ENCODE assay signal across 1 cellular context in genomic region chr10:95547791-95548435, GRCh38.
TF ChIP-seq lines count a peak whose summit lies in the region.

No MANE protein-coding gene starts in this region.

TF ChIP-seq in H1, 55 proteins besides CTCF, POLR2A, EP300 and RAD21:
- TF ChIP-seq CHD7 (IDR thresholded peaks at IDR 0.05; ENCODE audit: insufficient replicate concordance, low read length) (no peak), RNF2 (IDR thresholded peaks at IDR 0.05; ENCODE audit: borderline replicate concordance, low read depth, low read length, missing control alignments, poor library complexity, severe bottlenecking) (no peak), EZH2 (IDR thresholded peaks at IDR 0.05; ENCODE audit: low read depth, low read length, severe bottlenecking) (no peak), GTF2F1 (IDR thresholded peaks at IDR 0.05; ENCODE audit: borderline replicate concordance, low read depth, low read length) (no peak), KDM5A (IDR thresholded peaks at IDR 0.05; ENCODE audit: low read length) (no peak), TEAD4 (IDR thresholded peaks at IDR 0.05; ENCODE audit: low read depth, low read length) (peak; percentile 80), TCF12 (IDR thresholded peaks at IDR 0.05; ENCODE audit: low read depth, low read length) (0 out of 2 replicates have a peak, but pooled peaks have one; percentile 33), GABPA (IDR thresholded peaks at IDR 0.05; ENCODE audit: borderline replicate concordance, insufficient read depth, low read length) (no peak), MAFK (IDR thresholded peaks at IDR 0.05; ENCODE audit: low read depth, low read length) (no peak), SP4 (IDR thresholded peaks at IDR 0.05; ENCODE audit: low read length) (no peak), TAF7 (optimal IDR thresholded peaks at IDR 0.05; ENCODE audit: borderline replicate concordance, low read depth, low read length) (no peak), CEBPB (IDR thresholded peaks at IDR 0.05; ENCODE audit: low read depth, low read length) (no peak), CTBP2 (IDR thresholded peaks at IDR 0.05; ENCODE audit: borderline replicate concordance, insufficient read depth, insufficient read length, low read length) (no peak), SRF (IDR thresholded peaks at IDR 0.05; ENCODE audit: low read depth, low read length) (no peak), KDM1A (IDR thresholded peaks at IDR 0.05; ENCODE audit: borderline replicate concordance, low read length) (no peak), NRF1 (IDR thresholded peaks at IDR 0.05; ENCODE audit: low read depth, low read length) (no peak), BRCA1 (IDR thresholded peaks at IDR 0.05; ENCODE audit: low read depth, low read length) (no peak), CREB1 (IDR thresholded peaks at IDR 0.05) (no peak), SIN3A (conservative IDR thresholded peaks at IDR 0.05 in 1 of 2, IDR thresholded peaks at IDR 0.05 in 1 of 2; ENCODE audit: low read depth in 1 of 2, low read length in 2 of 2) (no peak), E2F6 (IDR thresholded peaks at IDR 0.05) (no peak), HDAC6 (IDR thresholded peaks at IDR 0.05; ENCODE audit: low read depth, low read length) (no peak), JUND (IDR thresholded peaks at IDR 0.05; ENCODE audit: low read length) (no peak)
- TF ChIP-seq, protein P1, sequence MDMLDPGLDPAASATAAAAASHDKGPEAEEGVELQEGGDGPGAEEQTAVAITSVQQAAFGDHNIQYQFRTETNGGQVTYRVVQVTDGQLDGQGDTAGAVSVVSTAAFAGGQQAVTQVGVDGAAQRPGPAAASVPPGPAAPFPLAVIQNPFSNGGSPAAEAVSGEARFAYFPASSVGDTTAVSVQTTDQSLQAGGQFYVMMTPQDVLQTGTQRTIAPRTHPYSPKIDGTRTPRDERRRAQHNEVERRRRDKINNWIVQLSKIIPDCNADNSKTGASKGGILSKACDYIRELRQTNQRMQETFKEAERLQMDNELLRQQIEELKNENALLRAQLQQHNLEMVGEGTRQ (IDR thresholded peaks at IDR 0.05; ENCODE audit: low read length) = 0 out of 2 replicates have a peak, but pooled peaks have one; percentile 20
